1 cellular context compared by ENCODE assay signal in the genomic region with DNA sequence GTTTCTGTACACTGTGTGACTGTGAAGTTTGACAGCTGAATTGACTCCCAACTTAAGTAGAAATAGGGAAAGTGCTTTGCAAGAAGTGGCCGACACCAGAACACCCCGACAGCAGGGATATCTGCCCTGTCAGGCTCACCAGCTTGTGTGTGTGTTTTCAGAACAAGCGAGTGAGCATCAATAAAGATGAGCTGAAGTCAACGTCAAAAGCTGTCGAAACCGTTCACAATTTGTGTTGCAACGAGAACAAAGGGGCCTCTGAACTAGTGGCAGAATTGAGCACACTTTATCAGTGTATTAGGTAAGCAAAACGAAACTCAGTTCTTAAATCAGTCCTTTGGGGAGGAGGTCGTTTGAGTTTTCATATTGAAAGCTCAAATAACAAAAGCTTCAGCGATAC.
TF ChIP-seq lines count a peak whose summit lies in the region.

No MANE protein-coding gene starts in this region.

TF ChIP-seq in WTC11, 78 proteins besides CTCF, POLR2A, EP300 and RAD21 (continued from another document):
- TF ChIP-seq, protein P1, sequence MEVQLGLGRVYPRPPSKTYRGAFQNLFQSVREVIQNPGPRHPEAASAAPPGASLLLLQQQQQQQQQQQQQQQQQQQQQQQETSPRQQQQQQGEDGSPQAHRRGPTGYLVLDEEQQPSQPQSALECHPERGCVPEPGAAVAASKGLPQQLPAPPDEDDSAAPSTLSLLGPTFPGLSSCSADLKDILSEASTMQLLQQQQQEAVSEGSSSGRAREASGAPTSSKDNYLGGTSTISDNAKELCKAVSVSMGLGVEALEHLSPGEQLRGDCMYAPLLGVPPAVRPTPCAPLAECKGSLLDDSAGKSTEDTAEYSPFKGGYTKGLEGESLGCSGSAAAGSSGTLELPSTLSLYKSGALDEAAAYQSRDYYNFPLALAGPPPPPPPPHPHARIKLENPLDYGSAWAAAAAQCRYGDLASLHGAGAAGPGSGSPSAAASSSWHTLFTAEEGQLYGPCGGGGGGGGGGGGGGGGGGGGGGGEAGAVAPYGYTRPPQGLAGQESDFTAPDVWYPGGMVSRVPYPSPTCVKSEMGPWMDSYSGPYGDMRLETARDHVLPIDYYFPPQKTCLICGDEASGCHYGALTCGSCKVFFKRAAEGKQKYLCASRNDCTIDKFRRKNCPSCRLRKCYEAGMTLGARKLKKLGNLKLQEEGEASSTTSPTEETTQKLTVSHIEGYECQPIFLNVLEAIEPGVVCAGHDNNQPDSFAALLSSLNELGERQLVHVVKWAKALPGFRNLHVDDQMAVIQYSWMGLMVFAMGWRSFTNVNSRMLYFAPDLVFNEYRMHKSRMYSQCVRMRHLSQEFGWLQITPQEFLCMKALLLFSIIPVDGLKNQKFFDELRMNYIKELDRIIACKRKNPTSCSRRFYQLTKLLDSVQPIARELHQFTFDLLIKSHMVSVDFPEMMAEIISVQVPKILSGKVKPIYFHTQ (CRISPR knock-in tag; IDR thresholded peaks at IDR 0.05): no peak
- no peak for TF ChIP-seq FOXK1 (CRISPR knock-in tag; IDR thresholded peaks at IDR 0.05)
- no peak for TF ChIP-seq NR1H2 (CRISPR knock-in tag; IDR thresholded peaks at IDR 0.05)
- TF ChIP-seq, protein P2, sequence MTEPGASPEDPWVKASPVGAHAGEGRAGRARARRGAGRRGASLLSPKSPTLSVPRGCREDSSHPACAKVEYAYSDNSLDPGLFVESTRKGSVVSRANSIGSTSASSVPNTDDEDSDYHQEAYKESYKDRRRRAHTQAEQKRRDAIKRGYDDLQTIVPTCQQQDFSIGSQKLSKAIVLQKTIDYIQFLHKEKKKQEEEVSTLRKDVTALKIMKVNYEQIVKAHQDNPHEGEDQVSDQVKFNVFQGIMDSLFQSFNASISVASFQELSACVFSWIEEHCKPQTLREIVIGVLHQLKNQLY (CRISPR knock-in tag; IDR thresholded peaks at IDR 0.05): no peak
- TF ChIP-seq ATF1 (CRISPR knock-in tag; IDR thresholded peaks at IDR 0.05): no peak
- TF ChIP-seq, protein P3, sequence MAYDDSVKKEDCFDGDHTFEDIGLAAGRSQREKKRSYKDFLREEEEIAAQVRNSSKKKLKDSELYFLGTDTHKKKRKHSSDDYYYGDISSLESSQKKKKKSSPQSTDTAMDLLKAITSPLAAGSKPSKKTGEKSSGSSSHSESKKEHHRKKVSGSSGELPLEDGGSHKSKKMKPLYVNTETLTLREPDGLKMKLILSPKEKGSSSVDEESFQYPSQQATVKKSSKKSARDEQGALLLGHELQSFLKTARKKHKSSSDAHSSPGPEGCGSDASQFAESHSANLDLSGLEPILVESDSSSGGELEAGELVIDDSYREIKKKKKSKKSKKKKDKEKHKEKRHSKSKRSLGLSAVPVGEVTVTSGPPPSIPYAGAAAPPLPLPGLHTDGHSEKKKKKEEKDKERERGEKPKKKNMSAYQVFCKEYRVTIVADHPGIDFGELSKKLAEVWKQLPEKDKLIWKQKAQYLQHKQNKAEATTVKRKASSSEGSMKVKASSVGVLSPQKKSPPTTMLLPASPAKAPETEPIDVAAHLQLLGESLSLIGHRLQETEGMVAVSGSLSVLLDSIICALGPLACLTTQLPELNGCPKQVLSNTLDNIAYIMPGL (CRISPR knock-in tag; IDR thresholded peaks at IDR 0.05): no peak
- TF ChIP-seq NFE2L1 (CRISPR knock-in tag; IDR thresholded peaks at IDR 0.05): no peak
- no peak for TF ChIP-seq GRHL2 (CRISPR knock-in tag; IDR thresholded peaks at IDR 0.05; ENCODE audit: insufficient replicate concordance, severe bottlenecking)
- no peak for TF ChIP-seq ZNF396 (CRISPR knock-in tag; IDR thresholded peaks at IDR 0.05; ENCODE audit: borderline replicate concordance)
- no peak for TF ChIP-seq SMAD4 (CRISPR knock-in tag; IDR thresholded peaks at IDR 0.05)
- TF ChIP-seq FOXJ3 (CRISPR knock-in tag; IDR thresholded peaks at IDR 0.05; ENCODE audit: borderline replicate concordance): no peak
- TF ChIP-seq NFYB (CRISPR knock-in tag; conservative IDR thresholded peaks at IDR 0.05; ENCODE audit: low read depth): no peak
